ENCODE assay signal across 8 cellular contexts in genomic region chr1:183416850-183417690, GRCh38. TPM values are rescaled to one million over a fixed set of nuclear protein-coding genes. Genes with fewer than 3 reads are reported as not detected.
DNase-seq lines count a peak whose midpoint lies in the region; ATAC-seq and TF ChIP-seq lines count a peak whose summit lies in the region.

No MANE protein-coding gene starts in this region.

- H3K9me3 ChIP-seq in fibroblast of lung (ENCODE audit: control insufficient read depth, insufficient read depth, low read depth, low read length) = no peaks in the 10 kb centered on the region
- H3K9me3 ChIP-seq in muscle layer of duodenum (ENCODE audit: control insufficient read depth in 1 of 2, low read length in 2 of 2) = no peaks in the 10 kb centered on the region
- H3K9me3 ChIP-seq in stomach smooth muscle (ENCODE audit: control insufficient read depth in 2 of 2, low read length in 2 of 2) = no peaks in the 10 kb centered on the region

- H3K36me3 ChIP-seq in fibroblast of lung (ENCODE audit: control insufficient read depth, insufficient read depth, low read length) = no peaks in the 10 kb centered on the region
- no peaks in the 10 kb centered on the region for H3K36me3 ChIP-seq in muscle layer of duodenum (ENCODE audit: control insufficient read depth in 1 of 2, insufficient read depth in 2 of 2, low read length in 2 of 2)
- H3K36me3 ChIP-seq in stomach smooth muscle (ENCODE audit: control insufficient read depth in 2 of 2, insufficient read depth in 2 of 2, low read length in 2 of 2) = no peaks in the 10 kb centered on the region

- H3K4me1 Mint-ChIP-seq in activated T-cell treated with anti-CD3 and anti-CD28 coated beads, Interleukin-2, amount 50 U/mL, for 4 hours (ENCODE audit: low read depth) = peaks cover 27% of the 10 kb centered on the region

- peak overlapping the region; percentile 58 for H3K4me3 Mint-ChIP-seq in activated T-cell treated with anti-CD3 and anti-CD28 coated beads, Interleukin-2, amount 50 U/mL, for 4 hours

- H3K9ac ChIP-seq in fibroblast of lung (ENCODE audit: insufficient read depth, low read length) (no peak overlapping the region), stomach smooth muscle (ENCODE audit: low read length in 2 of 2) (no peak overlapping the region)

- peak overlapping the region; percentile 48 for H3K4me2 ChIP-seq in fibroblast of lung (ENCODE audit: extremely low read depth, insufficient read depth, low read length)

- ATAC-seq in activated T-cell treated with anti-CD3 and anti-CD28 coated beads, Interleukin-2, amount 50 U/mL, for 4 hours = peak; percentile 71 to 75
- no peak for ATAC-seq in HG02759 (IDR thresholded peaks at IDR 0.05; ENCODE audit: unreplicated experiment)

- H3K27ac ChIP-seq in fibroblast of lung (ENCODE audit: insufficient read depth, low read length) (no peak overlapping the region), muscle layer of duodenum (ENCODE audit: low read length) (no peak overlapping the region), stomach smooth muscle (ENCODE audit: low read length) (no peak overlapping the region)

- H3K27me3 Mint-ChIP-seq in activated T-cell treated with anti-CD3 and anti-CD28 coated beads, Interleukin-2, amount 50 U/mL, for 4 hours (ENCODE audit: low read depth) = peaks cover 64% of the 10 kb centered on the region

- DNase-seq in DMS153 (lab: John Stamatoyannopoulos, UW) (peak; percentile 40), NCI-H2081 (lab: John Stamatoyannopoulos, UW) (peak; percentile 79 to 85), fibroblast of lung (ENCODE audit: low read depth in 2 of 2) (peak; percentile 57 to 58), Kasumi-1 (lab: John Stamatoyannopoulos, UW) (no peak)
- no peak for DNase-seq in activated T-cell treated with anti-CD3 and anti-CD28 coated beads, Interleukin-2, amount 50 U/mL, for 4 hours

- peaks cover 2% of the 10 kb centered on the region for H3K4me1 ChIP-seq in fibroblast of lung (ENCODE audit: control insufficient read depth, extremely low read depth, insufficient read depth, low read length)
- peaks cover 0 to 23% of the 10 kb centered on the region in 2 donors for H3K4me1 ChIP-seq in muscle layer of duodenum (ENCODE audit: control insufficient read depth in 1 of 2, insufficient read depth in 2 of 2, low read length in 2 of 2)
- peaks cover 20% of the 10 kb centered on the region for H3K4me1 ChIP-seq in stomach smooth muscle (ENCODE audit: control insufficient read depth, insufficient read depth, low read length)

- H3K9me3 Mint-ChIP-seq in activated T-cell treated with anti-CD3 and anti-CD28 coated beads, Interleukin-2, amount 50 U/mL, for 4 hours = no peaks in the 10 kb centered on the region

- no peaks in the 10 kb centered on the region for H4K20me1 ChIP-seq in fibroblast of lung (ENCODE audit: control insufficient read depth, extremely low read depth, insufficient read depth, low read length)

- H3K27me3 ChIP-seq in fibroblast of lung (ENCODE audit: control insufficient read depth, insufficient read depth, low read length) (peaks cover 28% of the 10 kb centered on the region), muscle layer of duodenum (ENCODE audit: low read depth, low read length) (peaks cover 28% of the 10 kb centered on the region), stomach smooth muscle (ENCODE audit: control insufficient read depth in 1 of 2, insufficient read depth in 2 of 2, low read length in 2 of 2) (peaks cover 14 to 16% of the 10 kb centered on the region in 2 donors)

- H3K4me3 ChIP-seq in fibroblast of lung (replicated peaks in 1 of 4; ENCODE audit: control extremely low read depth in 1 of 4, insufficient read depth in 1 of 4, low read depth in 3 of 4, low read length in 4 of 4) = peak overlapping the region; percentile 4 to 33 (median 22)
- H3K4me3 ChIP-seq in muscle layer of duodenum (ENCODE audit: low read depth in 1 of 2, low read length in 2 of 2) = peak overlapping the region; percentile 43 to 62
- peak overlapping the region; percentile 73 to 82 for H3K4me3 ChIP-seq in stomach smooth muscle (ENCODE audit: low read length in 2 of 2)

- TF ChIP-seq CTCF in fibroblast of lung (conservative IDR thresholded peaks at IDR 0.05 in 1 of 2, IDR thresholded peaks at IDR 0.05 in 1 of 2; ENCODE audit: low read depth in 1 of 2, low read length in 2 of 2) = no peak

- no peaks in the 10 kb centered on the region for H3K79me2 ChIP-seq in fibroblast of lung (ENCODE audit: control insufficient read depth, insufficient read depth, low read length)

- no peaks in the 10 kb centered on the region for H3K36me3 Mint-ChIP-seq in activated T-cell treated with anti-CD3 and anti-CD28 coated beads, Interleukin-2, amount 50 U/mL, for 4 hours (ENCODE audit: insufficient read depth)

- H2AFZ ChIP-seq in fibroblast of lung (ENCODE audit: low read length) = no peak overlapping the region

RNA-seq across cellular contexts. Expression of gene NMNAT2, which starts 1.1 kb away (rescaled TPM):
- not detected for total RNA-seq in activated T-cell treated with anti-CD3 and anti-CD28 coated beads, Interleukin-2, amount 50 U/mL, for 4 hours
- total RNA-seq in fibroblast of lung = under 0.01 TPM in 2 replicates
- 0.02 and 0.61 TPM in 2 replicates for polyA plus RNA-seq in fibroblast of lung
- polyA plus RNA-seq in fibroblast of lung (2012) = 0.15 and 0.90 TPM in 2 replicates
- polyA minus RNA-seq in fibroblast of lung (ENCODE audit: low replicate concordance) = not detected in 2 replicates

RNA-seq across cellular contexts. Expression of gene SMG7, which starts 55.2 kb away (rescaled TPM):
- 10 to 100 TPM; 69.0 to 74.3 (median 70.3) TPM for total RNA-seq in activated T-cell treated with anti-CD3 and anti-CD28 coated beads, Interleukin-2, amount 50 U/mL, for 4 hours
- total RNA-seq in fibroblast of lung = 16.2 and 23.1 TPM in 2 replicates
- 30.7 and 31.0 TPM in 2 replicates for polyA plus RNA-seq in fibroblast of lung
- 18.8 and 19.4 TPM in 2 replicates for polyA plus RNA-seq in fibroblast of lung (2012)
- polyA minus RNA-seq in fibroblast of lung (ENCODE audit: low replicate concordance) = 24.7 and 35.3 TPM in 2 replicates

Comparison
In these comparisons a context has a peak if more than half of its experiments do, and no peak if none do; other contexts are left out.
1. DNase-seq: peak in DMS153 (single experiment), NCI-H2081 (2 of 2) and fibroblast of lung (2 of 2); none in activated T-cell treated with anti-CD3 and anti-CD28 coated beads, Interleukin-2, amount 50 U/mL, for 4 hours (single experiment) and Kasumi-1 (0 of 2).
2. H3K4me3 ChIP-seq: peak in every context shown above with its lines; median percentile 78 in stomach smooth muscle; 52 in muscle layer of duodenum; 22 in fibroblast of lung.